1 cellular context compared by ENCODE assay signal in genomic region chr22:50522208-50522805, GRCh38.
TF ChIP-seq lines count a peak whose summit lies in the region.

No MANE protein-coding gene starts in this region.

TF ChIP-seq in IMR-90, 13 proteins besides CTCF, POLR2A, EP300 and RAD21:
- TF ChIP-seq MXI1 (IDR thresholded peaks at IDR 0.05; ENCODE audit: borderline replicate concordance, low read depth, low read length), result no peak
- TF ChIP-seq MAFK (IDR thresholded peaks at IDR 0.05; ENCODE audit: low read depth, low read length), result no peak
- no peak for TF ChIP-seq CHD1 (IDR thresholded peaks at IDR 0.05; ENCODE audit: low read depth, low read length)
- TF ChIP-seq USF2 (IDR thresholded peaks at IDR 0.05; ENCODE audit: low read depth, low read length), result no peak
- TF ChIP-seq ELK1 (IDR thresholded peaks at IDR 0.05; ENCODE audit: borderline replicate concordance, low read depth, low read length), result no peak
- no peak for TF ChIP-seq RFX5 (IDR thresholded peaks at IDR 0.05; ENCODE audit: low read depth, low read length)
TF ChIP-seq in IMR-90: peak in this region for 0.
